1 cellular context compared by ENCODE assay signal in the genomic region with DNA sequence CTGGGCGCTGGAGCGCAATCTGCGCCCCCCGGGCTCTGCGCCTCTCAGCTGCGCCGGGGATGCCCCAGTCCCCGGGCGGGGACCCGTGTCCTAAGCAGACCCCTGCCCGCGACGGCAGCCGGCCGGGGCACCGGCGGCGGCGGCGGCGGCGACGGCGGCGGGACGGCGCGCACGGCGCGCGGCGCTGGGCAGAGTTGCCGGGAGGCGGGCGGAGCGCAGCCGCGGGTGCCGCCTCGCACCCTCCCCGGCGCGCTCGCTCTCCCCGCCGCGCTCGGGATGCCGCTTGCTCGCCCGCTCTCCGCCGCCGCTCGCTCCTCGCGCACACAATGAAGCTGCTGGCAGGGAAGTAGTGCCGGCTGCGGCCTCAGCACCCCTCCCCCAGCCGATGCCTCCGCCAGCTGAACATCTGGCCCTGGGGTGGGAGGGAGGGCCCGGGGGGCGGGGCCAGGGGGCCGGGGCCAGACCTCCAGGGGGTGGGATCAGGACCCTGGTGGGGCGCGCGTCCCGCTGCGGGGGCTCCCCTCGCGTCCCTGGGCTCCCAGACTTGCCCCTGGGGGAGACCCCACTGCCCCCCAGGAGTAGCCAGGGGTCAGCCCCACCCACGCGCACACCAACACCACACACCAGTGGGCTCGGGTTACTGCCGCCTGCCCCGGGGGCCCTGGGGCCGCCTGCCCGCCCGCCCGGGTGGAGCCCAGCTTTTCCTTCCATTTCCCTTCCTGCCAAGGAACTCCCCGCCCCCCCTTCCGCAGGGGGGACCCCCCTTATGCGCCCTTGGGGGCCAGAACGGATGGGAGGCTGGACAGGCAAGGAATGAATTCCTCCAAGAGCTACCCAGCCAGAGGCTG.
A peak's percentile ranks its signal among the peaks of the same experiment; 100 is the strongest.
TF ChIP-seq lines count a peak whose summit lies in the region.

Gene RCOR2, minus strand, starts transcription at position 328 of the 848 bp plus-strand sequence. CDS start 708 bp downstream, outside the sequence.

TF ChIP-seq in HepG2, 621 proteins besides CTCF, POLR2A, EP300 and RAD21 (continued from another document):
- TF ChIP-seq, protein P1, sequence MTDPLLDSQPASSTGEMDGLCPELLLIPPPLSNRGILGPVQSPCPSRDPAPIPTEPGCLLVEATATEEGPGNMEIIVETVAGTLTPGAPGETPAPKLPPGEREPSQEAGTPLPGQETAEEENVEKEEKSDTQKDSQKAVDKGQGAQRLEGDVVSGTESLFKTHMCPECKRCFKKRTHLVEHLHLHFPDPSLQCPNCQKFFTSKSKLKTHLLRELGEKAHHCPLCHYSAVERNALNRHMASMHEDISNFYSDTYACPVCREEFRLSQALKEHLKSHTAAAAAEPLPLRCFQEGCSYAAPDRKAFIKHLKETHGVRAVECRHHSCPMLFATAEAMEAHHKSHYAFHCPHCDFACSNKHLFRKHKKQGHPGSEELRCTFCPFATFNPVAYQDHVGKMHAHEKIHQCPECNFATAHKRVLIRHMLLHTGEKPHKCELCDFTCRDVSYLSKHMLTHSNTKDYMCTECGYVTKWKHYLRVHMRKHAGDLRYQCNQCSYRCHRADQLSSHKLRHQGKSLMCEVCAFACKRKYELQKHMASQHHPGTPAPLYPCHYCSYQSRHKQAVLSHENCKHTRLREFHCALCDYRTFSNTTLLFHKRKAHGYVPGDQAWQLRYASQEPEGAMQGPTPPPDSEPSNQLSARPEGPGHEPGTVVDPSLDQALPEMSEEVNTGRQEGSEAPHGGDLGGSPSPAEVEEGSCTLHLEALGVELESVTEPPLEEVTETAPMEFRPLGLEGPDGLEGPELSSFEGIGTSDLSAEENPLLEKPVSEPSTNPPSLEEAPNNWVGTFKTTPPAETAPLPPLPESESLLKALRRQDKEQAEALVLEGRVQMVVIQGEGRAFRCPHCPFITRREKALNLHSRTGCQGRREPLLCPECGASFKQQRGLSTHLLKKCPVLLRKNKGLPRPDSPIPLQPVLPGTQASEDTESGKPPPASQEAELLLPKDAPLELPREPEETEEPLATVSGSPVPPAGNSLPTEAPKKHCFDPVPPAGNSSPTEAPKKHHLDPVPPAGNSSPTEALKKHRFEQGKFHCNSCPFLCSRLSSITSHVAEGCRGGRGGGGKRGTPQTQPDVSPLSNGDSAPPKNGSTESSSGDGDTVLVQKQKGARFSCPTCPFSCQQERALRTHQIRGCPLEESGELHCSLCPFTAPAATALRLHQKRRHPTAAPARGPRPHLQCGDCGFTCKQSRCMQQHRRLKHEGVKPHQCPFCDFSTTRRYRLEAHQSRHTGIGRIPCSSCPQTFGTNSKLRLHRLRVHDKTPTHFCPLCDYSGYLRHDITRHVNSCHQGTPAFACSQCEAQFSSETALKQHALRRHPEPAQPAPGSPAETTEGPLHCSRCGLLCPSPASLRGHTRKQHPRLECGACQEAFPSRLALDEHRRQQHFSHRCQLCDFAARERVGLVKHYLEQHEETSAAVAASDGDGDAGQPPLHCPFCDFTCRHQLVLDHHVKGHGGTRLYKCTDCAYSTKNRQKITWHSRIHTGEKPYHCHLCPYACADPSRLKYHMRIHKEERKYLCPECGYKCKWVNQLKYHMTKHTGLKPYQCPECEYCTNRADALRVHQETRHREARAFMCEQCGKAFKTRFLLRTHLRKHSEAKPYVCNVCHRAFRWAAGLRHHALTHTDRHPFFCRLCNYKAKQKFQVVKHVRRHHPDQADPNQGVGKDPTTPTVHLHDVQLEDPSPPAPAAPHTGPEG (CRISPR knock-in tag; IDR thresholded peaks at IDR 0.05), result peak; percentile 80
- TF ChIP-seq ZNF775 (CRISPR knock-in tag; IDR thresholded peaks at IDR 0.05; ENCODE audit: borderline replicate concordance) (no peak), PITX1 (CRISPR knock-in tag; IDR thresholded peaks at IDR 0.05) (0 out of 2 replicates have a peak, but pooled peaks have one; percentile 15), ZSCAN21 (CRISPR knock-in tag; IDR thresholded peaks at IDR 0.05; ENCODE audit: borderline replicate concordance) (peak; percentile 66; the same call in 1 of the 2 replicates), ZNF296 (CRISPR knock-in tag; conservative IDR thresholded peaks at IDR 0.05) (peak; percentile 72; the same call in 1 of the 2 replicates), ZNF331 (CRISPR knock-in tag; IDR thresholded peaks at IDR 0.05) (peak; percentile 80), CENPT (CRISPR knock-in tag; IDR thresholded peaks at IDR 0.05; ENCODE audit: low read depth) (0 out of 2 replicates have a peak, but pooled peaks have one; percentile 60), TAF1 (CRISPR knock-in tag; IDR thresholded peaks at IDR 0.05) (peak; percentile 68), ARNTL (CRISPR knock-in tag; IDR thresholded peaks at IDR 0.05) (no peak), HIVEP1 (CRISPR knock-in tag; IDR thresholded peaks at IDR 0.05) (0 out of 2 replicates have a peak, but pooled peaks have one; percentile 45)
